22 cellular contexts compared by ENCODE assay signal in the genomic region with DNA sequence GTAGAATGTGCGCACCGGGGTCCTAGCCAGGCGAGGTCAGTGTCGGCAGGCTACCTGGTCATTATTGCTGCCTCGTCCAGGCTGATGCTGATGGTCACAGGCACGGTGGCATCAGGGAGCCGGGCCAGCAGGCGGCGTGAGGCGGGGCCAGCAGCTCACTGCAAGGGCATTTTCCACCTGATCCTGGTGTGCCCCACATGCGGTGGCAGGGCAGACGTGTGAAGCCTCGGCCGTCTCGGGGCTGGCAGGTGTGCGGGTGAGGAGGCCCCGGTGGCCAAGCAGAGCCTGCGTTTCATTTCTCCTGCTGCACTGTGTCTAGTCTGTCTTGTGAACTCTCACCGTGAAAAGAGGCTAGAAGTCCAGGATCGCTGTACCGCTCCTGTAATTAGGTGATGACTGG. TPM values are rescaled to one million over a fixed set of nuclear protein-coding genes. Genes with fewer than 3 reads are reported as not detected.
DNase-seq lines count a peak whose midpoint lies in the region; ATAC-seq and TF ChIP-seq lines count a peak whose summit lies in the region.
"Had no signal": no experiment of that assay in that cellular context is flagged by ENCODE, and none has a peak within 500 bp of the region (broad histone marks: within the 10 kb centered on the region; RNA-seq: fewer than 3 reads in every experiment).

No MANE protein-coding gene starts in this region.

- H3K4me3 ChIP-seq in right atrium auricular region (no peak overlapping the region), RWPE2 (ENCODE audit: severe bottlenecking) (no peak overlapping the region), neuronal stem cell (ENCODE audit: low read length in 2 of 2) (no peak overlapping the region)
- H3K4me3 ChIP-seq: body of pancreas, left lung, skin epidermis, transverse colon had no signal

- peak overlapping the region; percentile 85 for H3K23ac ChIP-seq in neuronal stem cell (ENCODE audit: low read depth, low read length, poor library complexity)

- DNase-seq in Right ventricle myocardium superior (peak; percentile 19), right atrium auricular region (ENCODE audit: low spot score) (no peak), RWPE2 (ENCODE audit: low spot score) (peak; percentile 69), neuronal stem cell (ENCODE audit: low spot score) (no peak), pons (ENCODE audit: low spot score) (no peak), iPS-NIHi7 (ENCODE audit: extremely low spot score) (no peak)
- DNase-seq in central memory CD4-positive, alpha-beta T cell = no peak
- DNase-seq: body of pancreas, C1 segment of cervical spinal cord, Caco-2, GDM1, mesendoderm, NCI-H1048, NCI-H1694, NCI-H524, nucleus accumbens, PC-3, SHP77 treated with DMSO at 0.1 percent for 48 hours, transverse colon had no signal

- no peak overlapping the region for H3K14ac ChIP-seq in neuronal stem cell (ENCODE audit: low read length)

- no peak overlapping the region for H2BK12ac ChIP-seq in neuronal stem cell (ENCODE audit: low read length)

- H3K4ac ChIP-seq in neuronal stem cell (ENCODE audit: low read length) = no peak overlapping the region

- H3K27ac ChIP-seq in right atrium auricular region = no peak overlapping the region
- H3K27ac ChIP-seq in RWPE2 (ENCODE audit: poor library complexity, severe bottlenecking) = no peak overlapping the region
- H3K27ac ChIP-seq in neuronal stem cell (replicated peaks; ENCODE audit: low read length) = no peak overlapping the region
- H3K27ac ChIP-seq: body of pancreas, left lung, skin epidermis, transverse colon had no signal

- no peak for ATAC-seq in Right ventricle myocardium superior (ENCODE audit: poor library complexity)
- no peak for ATAC-seq in RWPE2 (ENCODE audit: low read depth)
- ATAC-seq: body of pancreas, left lung, PC-3 had no signal

- intact Hi-C loops in Right ventricle myocardium superior (cut with DNase I) = no loop called here

- no peak overlapping the region for H4K91ac ChIP-seq in neuronal stem cell (ENCODE audit: low read depth, low read length, poor library complexity)

- H3K9me3 ChIP-seq in right atrium auricular region (no peaks in the 10 kb centered on the region), RWPE2 (ENCODE audit: severe bottlenecking) (no peaks in the 10 kb centered on the region), neuronal stem cell (replicated peaks in 1 of 2; ENCODE audit: control insufficient read depth in 2 of 2, insufficient read depth in 1 of 2, low read depth in 1 of 2, low read length in 2 of 2) (peaks cover 8 to 13% of the 10 kb centered on the region in 2 donors)
- H3K9me3 ChIP-seq: body of pancreas, Caco-2, left lung, transverse colon had no signal

- H2AFZ ChIP-seq in neuronal stem cell (ENCODE audit: low read length) = no peak overlapping the region

- no peak overlapping the region for H3K9ac ChIP-seq in neuronal stem cell (ENCODE audit: low read depth, low read length, poor library complexity)

- H2BK5ac ChIP-seq in neuronal stem cell (ENCODE audit: low read length) = no peak overlapping the region

- H2AK5ac ChIP-seq in neuronal stem cell (ENCODE audit: low read depth, low read length) = no peak overlapping the region

- H3K4me2 ChIP-seq in neuronal stem cell (ENCODE audit: insufficient read depth, low read length, poor library complexity, severe bottlenecking) = no peak overlapping the region

- peak overlapping the region; percentile 52 for H3K18ac ChIP-seq in neuronal stem cell (ENCODE audit: low read length)

- no peak for TF ChIP-seq CTCF in right atrium auricular region (IDR thresholded peaks at IDR 0.05)
- no peak for TF ChIP-seq CTCF in RWPE2 (IDR thresholded peaks at IDR 0.05; ENCODE audit: poor library complexity, severe bottlenecking)

- no peak overlapping the region for H2BK15ac ChIP-seq in neuronal stem cell (ENCODE audit: low read length)

- H2BK120ac ChIP-seq in neuronal stem cell (ENCODE audit: low read depth, low read length) = no peak overlapping the region

- no peaks in the 10 kb centered on the region for H3K36me3 ChIP-seq in right atrium auricular region
- H3K36me3 ChIP-seq in RWPE2 (ENCODE audit: low read depth) = peaks cover 8% of the 10 kb centered on the region
- peaks cover 8 to 29% of the 10 kb centered on the region in 2 donors for H3K36me3 ChIP-seq in neuronal stem cell (replicated peaks in 1 of 2; ENCODE audit: control insufficient read depth in 2 of 2, insufficient read depth in 2 of 2, low read length in 2 of 2)
- H3K36me3 ChIP-seq: transverse colon had no signal

- WGBS in neuronal stem cell (ENCODE audit: extremely low coverage in 2 of 2, insufficient read length in 2 of 2, insufficient replicate concordance in 1 of 2), 2 donors = no CpG with 5 or more reads among the region's 21 CpGs

- H3K27me3 ChIP-seq in right atrium auricular region (no peaks in the 10 kb centered on the region), RWPE2 (ENCODE audit: insufficient read depth, poor library complexity, severe bottlenecking) (no peaks in the 10 kb centered on the region), neuronal stem cell (ENCODE audit: control insufficient read depth in 3 of 3, insufficient read depth in 3 of 3, low read depth in 1 of 3, low read length in 3 of 3) (no peaks in the 10 kb centered on the region)
- H3K27me3 ChIP-seq: body of pancreas, left lung, transverse colon had no signal

- H3K79me1 ChIP-seq in neuronal stem cell (ENCODE audit: low read depth, low read length) = peaks cover 1% of the 10 kb centered on the region

- H3K4me1 ChIP-seq in right atrium auricular region (no peaks in the 10 kb centered on the region), RWPE2 (ENCODE audit: insufficient read depth, poor library complexity, severe bottlenecking) (no peaks in the 10 kb centered on the region), neuronal stem cell (ENCODE audit: control insufficient read depth in 2 of 2, insufficient read depth in 1 of 2, low read depth in 1 of 2, low read length in 2 of 2) (no peaks in the 10 kb centered on the region)
- H3K4me1 ChIP-seq: body of pancreas, Caco-2, left lung, transverse colon had no signal

- no peak overlapping the region for H4K8ac ChIP-seq in neuronal stem cell (ENCODE audit: low read depth, low read length)

RNA-seq across cellular contexts. Expression of gene AMN, which starts 12.0 kb away (rescaled TPM):
- total RNA-seq in Right ventricle myocardium superior = not detected
- total RNA-seq in right atrium auricular region = under 1 TPM in 1 of 2 donors, not detected in 1; 0.71 TPM
- polyA plus RNA-seq in neuronal stem cell (2013, experiment 1 of 2) = 0.46 TPM
- polyA plus RNA-seq in neuronal stem cell (2013, experiment 2 of 2) = 0.28 TPM
- total RNA-seq: H4, PC-3 had no signal

Comparison
In these comparisons a context has a peak if more than half of its experiments do, and no peak if none do; other contexts are left out.
1. DNase-seq: peak in Right ventricle myocardium superior (single experiment) and RWPE2 (single experiment); none in right atrium auricular region (single experiment), neuronal stem cell (single experiment), pons (single experiment), iPS-NIHi7 (single experiment) and central memory CD4-positive, alpha-beta T cell (single experiment).